In genomic region chr5:88741964-88742363, GRCh38 we compare ENCODE assay signal across 23 cellular contexts.
DNase-seq lines count a peak whose midpoint lies in the region; ATAC-seq, FAIRE-seq and TF ChIP-seq lines count a peak whose summit lies in the region.
"Had no signal": no experiment of that assay in that cellular context is flagged by ENCODE, and none has a peak within 500 bp of the region (broad histone marks: within the 10 kb centered on the region; RNA-seq: fewer than 3 reads in every experiment).

No MANE protein-coding gene starts in this region.

- peaks cover 27% of the 10 kb centered on the region for H3F3A ChIP-seq in MM.1S (ENCODE audit: insufficient read depth, low read length)

- no peak overlapping the region for H3K9ac ChIP-seq in Karpas-422 (ENCODE audit: low read length)
- no peak overlapping the region for H3K9ac ChIP-seq in MM.1S (ENCODE audit: low read length)
- H3K9ac ChIP-seq: SK-N-SH had no signal

- FAIRE-seq in GM12891 (lab: Jason Lieb, UNC) (peak; percentile 16), GM19239 (lab: Jason Lieb, UNC) (peak; percentile 39)
- FAIRE-seq: A204.1 had no signal

- H3K4me2 ChIP-seq in Karpas-422 (ENCODE audit: low read depth, low read length, poor library complexity, severe bottlenecking) (no peak overlapping the region), MM.1S (ENCODE audit: low read depth, low read length) (no peak overlapping the region)
- H3K4me2 ChIP-seq: SK-N-SH had no signal

- H2AFZ ChIP-seq in Karpas-422 (ENCODE audit: low read length) (no peak overlapping the region), MM.1S (ENCODE audit: low read length) (no peak overlapping the region)

- H3K27ac ChIP-seq in Karpas-422 (ENCODE audit: low read length): peak overlapping the region; percentile 15; the same call in 1 of the 2 replicates
- H3K27ac ChIP-seq in gastrocnemius medialis: peak overlapping the region; percentile 81 to 84 (median 82)
- no peak overlapping the region for H3K27ac ChIP-seq in MM.1S (ENCODE audit: low read length)

- DNase-seq in GM12891 (ENCODE audit: insufficient read length, low spot score) (no peak), GM19239 (ENCODE audit: insufficient read length, low spot score) (no peak), Karpas-422 (no peak), gastrocnemius medialis (no peak), lower leg skin (ENCODE audit: low spot score in 2 of 2) (no peak), NCI-H1930 (lab: John Stamatoyannopoulos, UW) (no peak), MM.1S (no peak)
- no peak for DNase-seq in effector CD8-positive, alpha-beta T cell (lab: John Stamatoyannopoulos, UW)
- DNase-seq: Calu3; CD4-positive, alpha-beta T cell; GF-D8; GOT3; NCI-H1105 treated with DMSO at 0.1 percent for 48 hours; NCI-H1694; NCI-H2107; NCI-H510A; NCI-H748 treated with DMSO at 0.1 percent for 48 hours; NK-92 treated with Interleukin-12 subunit alpha and Interleukin-12 subunit beta, amount 100 ng/mL, for 24 hours; OCI-M1; Right ventricle myocardium superior; SK-N-SH had no signal

- H3K9me3 ChIP-seq in Karpas-422 (ENCODE audit: low read length) (no peaks in the 10 kb centered on the region), gastrocnemius medialis (no peaks in the 10 kb centered on the region), MM.1S (replicated peaks; ENCODE audit: insufficient read depth, low read length) (no peaks in the 10 kb centered on the region)
- H3K9me3 ChIP-seq: SK-N-SH had no signal

- no peak for TF ChIP-seq POLR2A in GM12891 (IDR thresholded peaks at IDR 0.05; ENCODE audit: low read depth, low read length)
- TF ChIP-seq POLR2A in gastrocnemius medialis (IDR thresholded peaks at IDR 0.05): no peak
- no peak for TF ChIP-seq POLR2A in lower leg skin (IDR thresholded peaks at IDR 0.05)

- intact Hi-C loops in gastrocnemius medialis (cut with DNase I; ENCODE audit: low total_unique reads) (loop anchor here (5.0 kb wide), 1 partner anchor 85 kb away; no protein-coding TSS in a partner anchor), lower leg skin (cut with DNase I; ENCODE audit: low total_unique reads) (no loop called here)

- TF ChIP-seq CTCF in gastrocnemius medialis (IDR thresholded peaks at IDR 0.05 in 4 of 5, conservative IDR thresholded peaks at IDR 0.05 in 1 of 5) (no peak), lower leg skin (IDR thresholded peaks at IDR 0.05) (no peak), MM.1S (IDR thresholded peaks at IDR 0.05; ENCODE audit: low read length) (no peak)

- H3K79me2 ChIP-seq in Karpas-422 (ENCODE audit: low read length) (peaks cover 4% of the 10 kb centered on the region; the same call in 1 of the 2 replicates), MM.1S (ENCODE audit: low read length) (peaks cover 93% of the 10 kb centered on the region)

- peaks cover 28% of the 10 kb centered on the region for H3K4me1 ChIP-seq in Karpas-422 (ENCODE audit: low read length)
- H3K4me1 ChIP-seq in gastrocnemius medialis: peaks cover 86 to 89% of the 10 kb centered on the region in 2 donors
- peaks cover 33% of the 10 kb centered on the region for H3K4me1 ChIP-seq in MM.1S (ENCODE audit: low read length)

- H3K4me3 ChIP-seq in Karpas-422 (ENCODE audit: low read length): no peak overlapping the region
- no peak overlapping the region for H3K4me3 ChIP-seq in gastrocnemius medialis
- H3K4me3 ChIP-seq in lower leg skin (ENCODE audit: low read depth, poor library complexity, severe bottlenecking): no peak overlapping the region
- H3K4me3 ChIP-seq in MM.1S (ENCODE audit: low read length): no peak overlapping the region

- H3K27me3 ChIP-seq in Karpas-422 (ENCODE audit: low read length) (no peaks in the 10 kb centered on the region), gastrocnemius medialis (no peaks in the 10 kb centered on the region), MM.1S (replicated peaks; ENCODE audit: insufficient read depth, low read length) (no peaks in the 10 kb centered on the region)

- ATAC-seq in gastrocnemius medialis: no peak
- ATAC-seq: HCT116 had no signal

- H4K20me1 ChIP-seq in Karpas-422 (ENCODE audit: insufficient read depth, low read depth, low read length) (no peaks in the 10 kb centered on the region), MM.1S (ENCODE audit: insufficient read depth, low read length) (peaks cover 7% of the 10 kb centered on the region; the same call in 1 of the 2 replicates)

- H3K36me3 ChIP-seq in Karpas-422 (ENCODE audit: insufficient read depth, low read length) (peaks cover 21% of the 10 kb centered on the region; the same call in 1 of the 2 replicates), gastrocnemius medialis (peaks cover 0 to 7% of the 10 kb centered on the region in 2 donors), MM.1S (replicated peaks; ENCODE audit: insufficient read depth, low read length) (peaks cover 8% of the 10 kb centered on the region; the same call in 1 of the 2 replicates)

- H3K9me2 ChIP-seq in Karpas-422 (replicated peaks; ENCODE audit: insufficient read depth, low read length) (no peaks in the 10 kb centered on the region), MM.1S (replicated peaks; ENCODE audit: insufficient read depth, low read length) (no peaks in the 10 kb centered on the region)
- H3K9me2 ChIP-seq: SK-N-SH had no signal

- WGBS in lower leg skin, 2 donors: 62 to 66% methylated on average over 1 of the region's 1 CpG

- in situ Hi-C loops in gastrocnemius medialis (cut with MboI; ENCODE audit: low sequenced_read_pairs in 4 of 4): loop anchor here in 3 of 4 donors (25.0 kb wide), 3 partner anchors 145 to 995 kb away; partner anchors contain the start of gene MEF2C (in 1 of the 3)

TF ChIP-seq in GM12891, 5 proteins besides CTCF, POLR2A, EP300 and RAD21:
- TF ChIP-seq TAF1 (IDR thresholded peaks at IDR 0.05; ENCODE audit: low read depth, low read length): no peak
- no peak for TF ChIP-seq SPI1 (IDR thresholded peaks at IDR 0.05; ENCODE audit: low read depth, low read length)
- TF ChIP-seq PAX5 (IDR thresholded peaks at IDR 0.05; ENCODE audit: insufficient read depth, low read length, severe bottlenecking): no peak
- TF ChIP-seq POLR2AphosphoS5 (IDR thresholded peaks at IDR 0.05; ENCODE audit: low read depth, low read length): no peak
- TF ChIP-seq POU2F2 (IDR thresholded peaks at IDR 0.05; ENCODE audit: low read depth, low read length): no peak
TF ChIP-seq in GM12891: peak in this region for 0.
